ENCODE assay signal across 8 cellular contexts in the genomic region with DNA sequence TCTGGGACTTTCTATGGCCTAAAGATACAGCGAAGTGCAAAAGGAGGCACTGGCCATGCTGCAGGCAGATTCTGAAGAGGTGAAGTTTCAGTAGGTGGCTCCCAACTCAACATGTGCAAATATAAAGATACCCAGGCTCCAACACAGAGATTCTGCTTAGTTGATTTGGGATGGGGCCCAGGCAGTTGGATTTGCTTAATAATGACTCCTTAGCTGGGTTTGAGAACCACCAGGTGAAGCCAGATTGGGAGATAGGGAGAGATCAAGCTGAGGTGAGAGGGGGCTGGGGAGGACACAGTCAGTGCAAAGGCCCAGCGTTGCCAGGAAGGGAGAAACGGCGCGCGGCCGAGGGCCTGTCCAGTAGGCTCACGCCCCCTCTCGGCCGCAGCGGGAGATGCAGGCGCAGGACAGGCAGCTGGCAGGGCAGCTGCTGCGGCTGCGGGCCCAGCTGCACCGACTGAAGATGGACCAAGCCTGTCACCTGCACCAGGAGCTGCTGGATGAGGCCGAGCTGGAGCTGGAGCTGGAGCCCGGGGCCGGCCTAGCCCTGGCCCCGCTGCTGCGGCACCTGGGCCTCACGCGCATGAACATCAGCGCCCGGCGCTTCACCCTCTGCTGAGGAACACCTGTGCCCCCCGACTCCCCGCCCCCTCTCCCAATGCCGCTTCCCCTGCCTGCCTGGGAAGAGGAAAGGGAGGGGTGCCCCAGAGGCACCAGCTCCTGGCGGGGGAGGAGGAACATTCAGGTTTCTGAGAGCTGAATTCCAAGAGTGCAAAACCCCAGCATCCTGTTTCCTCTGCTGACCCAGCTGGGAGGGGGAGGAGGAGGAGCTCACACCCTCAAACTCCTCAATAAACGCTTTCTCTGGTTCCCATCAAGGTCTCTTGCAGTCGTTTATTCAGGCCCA. TPM values are rescaled to one million over a fixed set of nuclear protein-coding genes. Genes with fewer than 3 reads are reported as not detected.
DNase-seq lines count a peak whose midpoint lies in the region; ATAC-seq and TF ChIP-seq lines count a peak whose summit lies in the region.

No MANE protein-coding gene starts in this region.

- H3K27me3 Mint-ChIP-seq in WTC11 (ENCODE audit: low read depth): peaks cover 4% of the 10 kb centered on the region
- no peaks in the 10 kb centered on the region for H3K27me3 Mint-ChIP-seq in central memory CD8-positive, alpha-beta T cell

- peak; percentile 95 for TF ChIP-seq CTCF in WTC11 (IDR thresholded peaks at IDR 0.05)

- H3K9me3 Mint-ChIP-seq in WTC11: no peaks in the 10 kb centered on the region
- H3K9me3 Mint-ChIP-seq in central memory CD8-positive, alpha-beta T cell: no peaks in the 10 kb centered on the region

- no peaks in the 10 kb centered on the region for H3K36me3 Mint-ChIP-seq in WTC11
- H3K36me3 Mint-ChIP-seq in central memory CD8-positive, alpha-beta T cell (ENCODE audit: insufficient read depth): peaks cover 22% of the 10 kb centered on the region

- peaks cover 40% of the 10 kb centered on the region for H3K4me1 Mint-ChIP-seq in WTC11
- peaks cover 50% of the 10 kb centered on the region for H3K4me1 Mint-ChIP-seq in central memory CD8-positive, alpha-beta T cell

- peak; percentile 85 for ATAC-seq in WTC11
- ATAC-seq in central memory CD8-positive, alpha-beta T cell (replicated peaks; ENCODE audit: extremely low read depth, poor library complexity, severe bottlenecking): no peak
- no peak for ATAC-seq in HG02623 (IDR thresholded peaks at IDR 0.05; ENCODE audit: unreplicated experiment)

- CTCF ChIA-PET in WTC11 (lab: Charles Lee): interaction anchor here (0.5 to 6.1 kb wide), 51 partner anchors 10 to 459 kb away, joined by 3 to 75 read pairs (median 5); a partner anchor contains a TSS

- peak; percentile 13 for DNase-seq in ACHN
- peak; percentile 50 for DNase-seq in GM19240 (ENCODE audit: insufficient read length, low spot score)
- DNase-seq in NCI-H2081 (lab: John Stamatoyannopoulos, UW): peak; percentile 87 to 90
- DNase-seq in WTC11 (ENCODE audit: low spot score): peak; percentile 96
- DNase-seq in central memory CD8-positive, alpha-beta T cell (ENCODE audit: low spot score in 2 of 2): peak; percentile 50 to 71
- peak; percentile 94 for DNase-seq in left kidney (ENCODE audit: low read depth, low spot score)
- DNase-seq in stimulated activated CD4-positive, alpha-beta T cell treated with anti-CD3 and anti-CD28 coated beads, Interleukin-4, amount 100 ng/mL, for 48 hours (ENCODE audit: low read depth in 2 of 2): peak; percentile 82 to 83

- in situ Hi-C loops in ACHN (cut with HindIII; ENCODE audit: low pct_ligation_motif_present, low pct_unique_long_range_greater_than_20kb, low sequenced_read_pairs): no loop called here

- peak overlapping the region; percentile 53 for H3K27ac Mint-ChIP-seq in WTC11
- H3K27ac Mint-ChIP-seq in central memory CD8-positive, alpha-beta T cell (ENCODE audit: low read depth): peak overlapping the region; percentile 98

- H3K4me3 Mint-ChIP-seq in WTC11: peak overlapping the region; percentile 57
- peak overlapping the region; percentile 97 for H3K4me3 Mint-ChIP-seq in central memory CD8-positive, alpha-beta T cell

- POLR2A ChIA-PET in WTC11 (lab: Charles Lee): interaction anchor here (0.6 to 3.2 kb wide), 15 partner anchors 8 to 163 kb away, joined by 3 to 30 read pairs (median 5); a partner anchor contains a TSS

TF ChIP-seq in WTC11, 78 proteins besides CTCF, POLR2A, EP300 and RAD21 (continues in another document):
- TF ChIP-seq JAZF1 (CRISPR knock-in tag; IDR thresholded peaks at IDR 0.05) (no peak), NR2C2 (CRISPR knock-in tag; IDR thresholded peaks at IDR 0.05) (no peak), ATF1 (CRISPR knock-in tag; IDR thresholded peaks at IDR 0.05) (no peak), ZNF138 (CRISPR knock-in tag; conservative IDR thresholded peaks at IDR 0.05) (no peak), HMGA2 (CRISPR knock-in tag; IDR thresholded peaks at IDR 0.05) (no peak), ZNF263 (CRISPR knock-in tag; IDR thresholded peaks at IDR 0.05; ENCODE audit: low read depth) (no peak), MYBL2 (CRISPR knock-in tag; IDR thresholded peaks at IDR 0.05) (no peak), KAT7 (CRISPR knock-in tag; IDR thresholded peaks at IDR 0.05; ENCODE audit: borderline replicate concordance) (no peak), ZNF219 (CRISPR knock-in tag; IDR thresholded peaks at IDR 0.05; ENCODE audit: borderline replicate concordance) (no peak), TP53 (CRISPR knock-in tag; IDR thresholded peaks at IDR 0.05) (no peak)
- TF ChIP-seq, protein P1, sequence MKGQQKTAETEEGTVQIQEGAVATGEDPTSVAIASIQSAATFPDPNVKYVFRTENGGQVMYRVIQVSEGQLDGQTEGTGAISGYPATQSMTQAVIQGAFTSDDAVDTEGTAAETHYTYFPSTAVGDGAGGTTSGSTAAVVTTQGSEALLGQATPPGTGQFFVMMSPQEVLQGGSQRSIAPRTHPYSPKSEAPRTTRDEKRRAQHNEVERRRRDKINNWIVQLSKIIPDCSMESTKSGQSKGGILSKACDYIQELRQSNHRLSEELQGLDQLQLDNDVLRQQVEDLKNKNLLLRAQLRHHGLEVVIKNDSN (CRISPR knock-in tag; IDR thresholded peaks at IDR 0.05): no peak
- TF ChIP-seq, protein P2, sequence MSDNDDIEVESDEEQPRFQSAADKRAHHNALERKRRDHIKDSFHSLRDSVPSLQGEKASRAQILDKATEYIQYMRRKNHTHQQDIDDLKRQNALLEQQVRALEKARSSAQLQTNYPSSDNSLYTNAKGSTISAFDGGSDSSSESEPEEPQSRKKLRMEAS (CRISPR knock-in tag; IDR thresholded peaks at IDR 0.05): peak; percentile 59; the same call in 1 of the 2 replicates
- TF ChIP-seq, protein P3, sequence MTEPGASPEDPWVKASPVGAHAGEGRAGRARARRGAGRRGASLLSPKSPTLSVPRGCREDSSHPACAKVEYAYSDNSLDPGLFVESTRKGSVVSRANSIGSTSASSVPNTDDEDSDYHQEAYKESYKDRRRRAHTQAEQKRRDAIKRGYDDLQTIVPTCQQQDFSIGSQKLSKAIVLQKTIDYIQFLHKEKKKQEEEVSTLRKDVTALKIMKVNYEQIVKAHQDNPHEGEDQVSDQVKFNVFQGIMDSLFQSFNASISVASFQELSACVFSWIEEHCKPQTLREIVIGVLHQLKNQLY (CRISPR knock-in tag; IDR thresholded peaks at IDR 0.05): no peak
- TF ChIP-seq, protein P4, sequence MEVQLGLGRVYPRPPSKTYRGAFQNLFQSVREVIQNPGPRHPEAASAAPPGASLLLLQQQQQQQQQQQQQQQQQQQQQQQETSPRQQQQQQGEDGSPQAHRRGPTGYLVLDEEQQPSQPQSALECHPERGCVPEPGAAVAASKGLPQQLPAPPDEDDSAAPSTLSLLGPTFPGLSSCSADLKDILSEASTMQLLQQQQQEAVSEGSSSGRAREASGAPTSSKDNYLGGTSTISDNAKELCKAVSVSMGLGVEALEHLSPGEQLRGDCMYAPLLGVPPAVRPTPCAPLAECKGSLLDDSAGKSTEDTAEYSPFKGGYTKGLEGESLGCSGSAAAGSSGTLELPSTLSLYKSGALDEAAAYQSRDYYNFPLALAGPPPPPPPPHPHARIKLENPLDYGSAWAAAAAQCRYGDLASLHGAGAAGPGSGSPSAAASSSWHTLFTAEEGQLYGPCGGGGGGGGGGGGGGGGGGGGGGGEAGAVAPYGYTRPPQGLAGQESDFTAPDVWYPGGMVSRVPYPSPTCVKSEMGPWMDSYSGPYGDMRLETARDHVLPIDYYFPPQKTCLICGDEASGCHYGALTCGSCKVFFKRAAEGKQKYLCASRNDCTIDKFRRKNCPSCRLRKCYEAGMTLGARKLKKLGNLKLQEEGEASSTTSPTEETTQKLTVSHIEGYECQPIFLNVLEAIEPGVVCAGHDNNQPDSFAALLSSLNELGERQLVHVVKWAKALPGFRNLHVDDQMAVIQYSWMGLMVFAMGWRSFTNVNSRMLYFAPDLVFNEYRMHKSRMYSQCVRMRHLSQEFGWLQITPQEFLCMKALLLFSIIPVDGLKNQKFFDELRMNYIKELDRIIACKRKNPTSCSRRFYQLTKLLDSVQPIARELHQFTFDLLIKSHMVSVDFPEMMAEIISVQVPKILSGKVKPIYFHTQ (CRISPR knock-in tag; IDR thresholded peaks at IDR 0.05): no peak
- TF ChIP-seq, protein P5, sequence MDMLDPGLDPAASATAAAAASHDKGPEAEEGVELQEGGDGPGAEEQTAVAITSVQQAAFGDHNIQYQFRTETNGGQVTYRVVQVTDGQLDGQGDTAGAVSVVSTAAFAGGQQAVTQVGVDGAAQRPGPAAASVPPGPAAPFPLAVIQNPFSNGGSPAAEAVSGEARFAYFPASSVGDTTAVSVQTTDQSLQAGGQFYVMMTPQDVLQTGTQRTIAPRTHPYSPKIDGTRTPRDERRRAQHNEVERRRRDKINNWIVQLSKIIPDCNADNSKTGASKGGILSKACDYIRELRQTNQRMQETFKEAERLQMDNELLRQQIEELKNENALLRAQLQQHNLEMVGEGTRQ (CRISPR knock-in tag; IDR thresholded peaks at IDR 0.05): no peak
- TF ChIP-seq, protein P6, sequence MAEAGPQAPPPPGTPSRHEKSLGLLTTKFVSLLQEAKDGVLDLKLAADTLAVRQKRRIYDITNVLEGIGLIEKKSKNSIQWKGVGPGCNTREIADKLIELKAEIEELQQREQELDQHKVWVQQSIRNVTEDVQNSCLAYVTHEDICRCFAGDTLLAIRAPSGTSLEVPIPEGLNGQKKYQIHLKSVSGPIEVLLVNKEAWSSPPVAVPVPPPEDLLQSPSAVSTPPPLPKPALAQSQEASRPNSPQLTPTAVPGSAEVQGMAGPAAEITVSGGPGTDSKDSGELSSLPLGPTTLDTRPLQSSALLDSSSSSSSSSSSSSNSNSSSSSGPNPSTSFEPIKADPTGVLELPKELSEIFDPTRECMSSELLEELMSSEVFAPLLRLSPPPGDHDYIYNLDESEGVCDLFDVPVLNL (CRISPR knock-in tag; IDR thresholded peaks at IDR 0.05; ENCODE audit: borderline replicate concordance, low read depth): no peak

RNA-seq across cellular contexts. Expression of a gene that starts 1.2 kb away (rescaled TPM):
- 5.4 to 7.4 TPM (median 7.1 TPM) in 3 replicates for total RNA-seq in WTC11 (2021)

RNA-seq across cellular contexts. Expression of a gene that starts 2.8 kb away (rescaled TPM):
- total RNA-seq in WTC11 (2021): 51.0 to 60.5 TPM (median 57.0 TPM) in 3 replicates

RNA-seq across cellular contexts. Expression of a gene that starts 26.0 kb away (rescaled TPM):
- 237 to 243 TPM (median 241 TPM) in 3 replicates for total RNA-seq in WTC11 (2021)

RNA-seq across cellular contexts. Expression of a gene that starts 26.1 kb away (rescaled TPM):
- total RNA-seq in WTC11 (2021): 10.3 to 11.9 TPM (median 11.4 TPM) in 3 replicates

RNA-seq across cellular contexts. Expression of a gene that starts 39.3 kb away (rescaled TPM):
- not detected in 3 replicates for total RNA-seq in WTC11 (2021)

Comparison
In these comparisons a context has a peak if more than half of its experiments do, and no peak if none do; other contexts are left out.
1. DNase-seq: peak in every context shown above with its lines; median percentile 96 in WTC11; 94 in left kidney; 88 in NCI-H2081; 82 in stimulated activated CD4-positive, alpha-beta T cell treated with anti-CD3 and anti-CD28 coated beads, Interleukin-4, amount 100 ng/mL, for 48 hours; 60 in central memory CD8-positive, alpha-beta T cell; 50 in GM19240; 13 in ACHN.